1 cellular context compared by ENCODE assay signal in genomic region chr17:14297161-14297851, GRCh38.
TF ChIP-seq lines count a peak whose summit lies in the region.

No MANE protein-coding gene starts in this region.

TF ChIP-seq in HEK293, 187 proteins besides CTCF, POLR2A, EP300 and RAD21 (continued from another document):
- TF ChIP-seq ZNF660 (tag by site-specific recombination; IDR thresholded peaks at IDR 0.05) = peak; percentile 78
- TF ChIP-seq, protein P1, sequence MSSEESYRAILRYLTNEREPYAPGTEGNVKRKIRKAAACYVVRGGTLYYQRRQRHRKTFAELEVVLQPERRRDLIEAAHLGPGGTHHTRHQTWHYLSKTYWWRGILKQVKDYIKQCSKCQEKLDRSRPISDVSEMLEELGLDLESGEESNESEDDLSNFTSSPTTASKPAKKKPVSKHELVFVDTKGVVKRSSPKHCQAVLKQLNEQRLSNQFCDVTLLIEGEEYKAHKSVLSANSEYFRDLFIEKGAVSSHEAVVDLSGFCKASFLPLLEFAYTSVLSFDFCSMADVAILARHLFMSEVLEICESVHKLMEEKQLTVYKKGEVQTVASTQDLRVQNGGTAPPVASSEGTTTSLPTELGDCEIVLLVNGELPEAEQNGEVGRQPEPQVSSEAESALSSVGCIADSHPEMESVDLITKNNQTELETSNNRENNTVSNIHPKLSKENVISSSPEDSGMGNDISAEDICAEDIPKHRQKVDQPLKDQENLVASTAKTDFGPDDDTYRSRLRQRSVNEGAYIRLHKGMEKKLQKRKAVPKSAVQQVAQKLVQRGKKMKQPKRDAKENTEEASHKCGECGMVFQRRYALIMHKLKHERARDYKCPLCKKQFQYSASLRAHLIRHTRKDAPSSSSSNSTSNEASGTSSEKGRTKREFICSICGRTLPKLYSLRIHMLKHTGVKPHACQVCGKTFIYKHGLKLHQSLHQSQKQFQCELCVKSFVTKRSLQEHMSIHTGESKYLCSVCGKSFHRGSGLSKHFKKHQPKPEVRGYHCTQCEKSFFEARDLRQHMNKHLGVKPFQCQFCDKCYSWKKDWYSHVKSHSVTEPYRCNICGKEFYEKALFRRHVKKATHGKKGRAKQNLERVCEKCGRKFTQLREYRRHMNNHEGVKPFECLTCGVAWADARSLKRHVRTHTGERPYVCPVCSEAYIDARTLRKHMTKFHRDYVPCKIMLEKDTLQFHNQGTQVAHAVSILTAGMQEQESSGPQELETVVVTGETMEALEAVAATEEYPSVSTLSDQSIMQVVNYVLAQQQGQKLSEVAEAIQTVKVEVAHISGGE (tag by site-specific recombination; conservative IDR thresholded peaks at IDR 0.05; ENCODE audit: low read depth) = peak; percentile 46; the same call in 1 of the 2 replicates
TF ChIP-seq in HEK293: peak in this region for 31.
